ENCODE assay signal across 27 cellular contexts in the genomic region with DNA sequence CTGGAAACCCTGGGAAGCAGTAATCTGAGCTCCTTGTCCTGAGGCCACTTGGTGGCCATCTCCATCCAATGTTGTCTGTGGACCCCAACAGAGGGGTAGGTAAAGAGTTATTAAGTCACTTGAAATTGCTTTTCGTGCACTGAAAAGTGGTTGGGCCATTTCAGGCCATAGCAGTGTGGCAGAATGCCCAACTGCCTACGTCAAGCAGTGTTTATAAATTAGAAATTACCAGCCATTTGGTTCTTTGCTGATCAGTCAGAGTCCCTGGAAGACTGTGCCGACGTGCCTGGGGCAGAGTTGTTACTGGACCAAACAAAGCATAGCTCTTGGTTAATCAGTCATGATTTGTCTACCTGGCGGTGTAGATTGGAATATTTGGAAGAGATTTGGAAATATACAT.
DNase-seq lines count a peak whose midpoint lies in the region; TF ChIP-seq lines count a peak whose summit lies in the region.
"Had no signal": no experiment of that assay in that cellular context is flagged by ENCODE, and none has a peak within 500 bp of the region (broad histone marks: within the 10 kb centered on the region; RNA-seq: fewer than 3 reads in every experiment).

No MANE protein-coding gene starts in this region.

- H3K9ac ChIP-seq in endodermal cell (ENCODE audit: extremely low read depth, low read length, poor library complexity, severe bottlenecking) (no peak overlapping the region), neuronal stem cell (ENCODE audit: low read depth, low read length, poor library complexity) (no peak overlapping the region)
- H3K9ac ChIP-seq: KMS-11 had no signal

- H3K4me1 Mint-ChIP-seq in endodermal cell: peaks cover 58% of the 10 kb centered on the region
- H3K4me1 Mint-ChIP-seq in CD14-positive monocyte: no peaks in the 10 kb centered on the region
- H3K4me1 Mint-ChIP-seq in glutamatergic neuron (ENCODE audit: low read depth, unreplicated experiment): peaks cover 4% of the 10 kb centered on the region

- H3K4me2 ChIP-seq in neuronal stem cell (ENCODE audit: insufficient read depth, low read length, poor library complexity, severe bottlenecking): no peak overlapping the region
- H3K4me2 ChIP-seq: KMS-11 had no signal

- H3K4me1 ChIP-seq in endodermal cell (ENCODE audit: control insufficient read depth, insufficient read depth, low read length) (peaks cover 13% of the 10 kb centered on the region), neuronal stem cell (ENCODE audit: control insufficient read depth in 2 of 2, insufficient read depth in 1 of 2, low read depth in 1 of 2, low read length in 2 of 2) (peaks cover 25 to 26% of the 10 kb centered on the region in 2 donors)
- H3K4me1 ChIP-seq: BE2C, Peyer's patch, psoas muscle, tibial artery had no signal

- intact Hi-C loops in CD14-positive monocyte (cut with micrococcal nuclease) (no loop called here), posterior vena cava (cut with DNase I) (no loop called here)

- H2BK15ac ChIP-seq in neuronal stem cell (ENCODE audit: low read length): no peak overlapping the region

- H3K27me3 ChIP-seq in endodermal cell (ENCODE audit: control insufficient read depth, insufficient read depth, low read length, poor library complexity, severe bottlenecking) (no peaks in the 10 kb centered on the region), neuronal stem cell (ENCODE audit: control insufficient read depth in 3 of 3, insufficient read depth in 3 of 3, low read depth in 1 of 3, low read length in 3 of 3) (no peaks in the 10 kb centered on the region)
- H3K27me3 ChIP-seq: BE2C, neutrophil, Peyer's patch, sigmoid colon, SJCRH30, tibial artery had no signal

- H3K9me3 ChIP-seq in endodermal cell (ENCODE audit: control insufficient read depth, low read length) (no peaks in the 10 kb centered on the region), neuronal stem cell (replicated peaks in 1 of 2; ENCODE audit: control insufficient read depth in 2 of 2, insufficient read depth in 1 of 2, low read depth in 1 of 2, low read length in 2 of 2) (peaks cover 0 to 4% of the 10 kb centered on the region in 2 donors)
- H3K9me3 ChIP-seq: BE2C, neutrophil, Peyer's patch, psoas muscle, sigmoid colon, SJCRH30, tibial artery had no signal

- H3K36me3 ChIP-seq in endodermal cell (ENCODE audit: control insufficient read depth, insufficient read depth, low read length) (no peaks in the 10 kb centered on the region), neuronal stem cell (replicated peaks in 1 of 2; ENCODE audit: control insufficient read depth in 2 of 2, insufficient read depth in 2 of 2, low read length in 2 of 2) (no peaks in the 10 kb centered on the region)
- H3K36me3 ChIP-seq: BE2C, neutrophil, Peyer's patch, sigmoid colon, SJCRH30, tibial artery had no signal

- H3K79me1 ChIP-seq in neuronal stem cell (ENCODE audit: low read depth, low read length): no peaks in the 10 kb centered on the region

- H3K9me3 Mint-ChIP-seq in endodermal cell: no peaks in the 10 kb centered on the region
- H3K9me3 Mint-ChIP-seq in CD14-positive monocyte: peaks cover 0 to 3% (median 0%) of the 10 kb centered on the region in 7 donors
- H3K9me3 Mint-ChIP-seq in glutamatergic neuron (ENCODE audit: unreplicated experiment): no peaks in the 10 kb centered on the region
- H3K9me3 Mint-ChIP-seq: activated naive CD4-positive, alpha-beta T cell treated with anti-CD3 and anti-CD28 coated beads for 36 hours had no signal

- no peak overlapping the region for H4K8ac ChIP-seq in neuronal stem cell (ENCODE audit: low read depth, low read length)

- H2BK5ac ChIP-seq in neuronal stem cell (ENCODE audit: low read length): no peak overlapping the region

- H3K27me3 Mint-ChIP-seq in endodermal cell (ENCODE audit: insufficient read depth): no peaks in the 10 kb centered on the region
- peaks cover 0 to 3% (median 0%) of the 10 kb centered on the region in 3 donors for H3K27me3 Mint-ChIP-seq in CD14-positive monocyte (ENCODE audit: low read depth in 3 of 3)
- H3K27me3 Mint-ChIP-seq in glutamatergic neuron (ENCODE audit: unreplicated experiment): no peaks in the 10 kb centered on the region
- H3K27me3 Mint-ChIP-seq: brain had no signal

- H3K27ac Mint-ChIP-seq in endodermal cell: no peak overlapping the region
- H3K27ac Mint-ChIP-seq in CD14-positive monocyte: no peak overlapping the region
- no peak overlapping the region for H3K27ac Mint-ChIP-seq in glutamatergic neuron (ENCODE audit: unreplicated experiment)
- H3K27ac Mint-ChIP-seq: activated CD8-positive, alpha-beta T cell treated with anti-CD3 and anti-CD28 coated beads, Interleukin-2, amount 10 ng/mL, durations not matched to agents 7 days and 5 days had no signal

- H3K14ac ChIP-seq in neuronal stem cell (ENCODE audit: low read length): no peak overlapping the region

- no peak overlapping the region for H3K23ac ChIP-seq in neuronal stem cell (ENCODE audit: low read depth, low read length, poor library complexity)

- no peak overlapping the region for H2AK5ac ChIP-seq in neuronal stem cell (ENCODE audit: low read depth, low read length)

- H3K27ac ChIP-seq in endodermal cell (ENCODE audit: low read depth, low read length) (peak overlapping the region; percentile 77), neuronal stem cell (replicated peaks; ENCODE audit: low read length) (peak overlapping the region; percentile 4)
- H3K27ac ChIP-seq: HL-60, KMS-11, neutrophil, Peyer's patch, psoas muscle, sigmoid colon, tibial artery had no signal

- H3K4me3 ChIP-seq in endodermal cell (ENCODE audit: low read length): no peak overlapping the region
- no peak overlapping the region for H3K4me3 ChIP-seq in neuronal stem cell (ENCODE audit: low read length in 2 of 2)
- H3K4me3 ChIP-seq: Peyer's patch, psoas muscle, sigmoid colon, SJCRH30, tibial artery had no signal

- no peak overlapping the region for H2BK12ac ChIP-seq in neuronal stem cell (ENCODE audit: low read length)

- no peak overlapping the region for H2AFZ ChIP-seq in neuronal stem cell (ENCODE audit: low read length)

- WGBS in endodermal cell (ENCODE audit: insufficient coverage in 1 of 2, insufficient read length in 1 of 2), 2 experiments: 80 to 96% methylated on average over 4 to 5 of the region's 5 CpGs
- no CpG with 5 or more reads among the region's 5 CpGs for WGBS in neuronal stem cell (ENCODE audit: extremely low coverage in 2 of 2, insufficient read length in 2 of 2, insufficient replicate concordance in 1 of 2), 2 donors

- H3K4ac ChIP-seq in neuronal stem cell (ENCODE audit: low read length): no peak overlapping the region

- no peak overlapping the region for H3K18ac ChIP-seq in neuronal stem cell (ENCODE audit: low read length)

- DNase-seq in M059J (ENCODE audit: low read depth) (peak; percentile 43), NCI-H748 (lab: John Stamatoyannopoulos, UW; ENCODE audit: unreplicated experiment) (peak; percentile 90), endodermal cell (no peak), neuronal stem cell (ENCODE audit: low spot score) (no peak), CD14-positive monocyte (ENCODE audit: low spot score) (no peak), glutamatergic neuron (no peak), posterior vena cava (ENCODE audit: low spot score) (no peak)
- DNase-seq: activated CD8-positive, alpha-beta T cell treated with anti-CD3 and anti-CD28 coated beads, Interleukin-2, amount 10 ng/mL, durations not matched to agents 7 days and 5 days; activated naive CD4-positive, alpha-beta T cell treated with anti-CD3 and anti-CD28 coated beads for 36 hours; BE2C; DMS153; effector CD4-positive, alpha-beta T cell; HCEC 1CT; left ventricle myocardium superior; NCI-H1436 treated with DMSO at 0.1 percent for 48 hours; NCI-H526; Peyer's patch; psoas muscle; sigmoid colon; stimulated activated CD4-positive, alpha-beta T cell treated with anti-CD3 and anti-CD28 coated beads, Interleukin-4, amount 100 ng/mL, for 4 hours; SW 1271; tibial artery had no signal

- no peak overlapping the region for H4K91ac ChIP-seq in neuronal stem cell (ENCODE audit: low read depth, low read length, poor library complexity)

- H3K4me3 Mint-ChIP-seq in endodermal cell: no peak overlapping the region
- H3K4me3 Mint-ChIP-seq in CD14-positive monocyte: no peak overlapping the region
- H3K4me3 Mint-ChIP-seq in glutamatergic neuron (ENCODE audit: unreplicated experiment): no peak overlapping the region
- H3K4me3 Mint-ChIP-seq: activated CD8-positive, alpha-beta T cell treated with anti-CD3 and anti-CD28 coated beads, Interleukin-2, amount 10 ng/mL, durations not matched to agents 7 days and 5 days; activated naive CD4-positive, alpha-beta T cell treated with anti-CD3 and anti-CD28 coated beads for 36 hours; brain had no signal

- H3K36me3 Mint-ChIP-seq in endodermal cell (ENCODE audit: low read depth): no peaks in the 10 kb centered on the region
- H3K36me3 Mint-ChIP-seq in CD14-positive monocyte: no peaks in the 10 kb centered on the region
- H3K36me3 Mint-ChIP-seq in glutamatergic neuron (ENCODE audit: unreplicated experiment): no peaks in the 10 kb centered on the region
- H3K36me3 Mint-ChIP-seq: brain had no signal

- TF ChIP-seq CTCF in endodermal cell (conservative IDR thresholded peaks at IDR 0.05): no peak
- no peak for TF ChIP-seq CTCF in CD14-positive monocyte (IDR thresholded peaks at IDR 0.05)
- no peak for TF ChIP-seq CTCF in glutamatergic neuron (IDR thresholded peaks at IDR 0.05; ENCODE audit: partially characterized antibody, unreplicated experiment)

- no peak overlapping the region for H2BK120ac ChIP-seq in neuronal stem cell (ENCODE audit: low read depth, low read length)

Comparison
In these comparisons a context has a peak if more than half of its experiments do, and no peak if none do; other contexts are left out.
1. DNase-seq: peak in M059J (single experiment) and NCI-H748 (single experiment); none in endodermal cell (single experiment), neuronal stem cell (single experiment), CD14-positive monocyte (single experiment), glutamatergic neuron (single experiment) and posterior vena cava (single experiment).